8 cellular contexts compared by ENCODE assay signal in the genomic region with DNA sequence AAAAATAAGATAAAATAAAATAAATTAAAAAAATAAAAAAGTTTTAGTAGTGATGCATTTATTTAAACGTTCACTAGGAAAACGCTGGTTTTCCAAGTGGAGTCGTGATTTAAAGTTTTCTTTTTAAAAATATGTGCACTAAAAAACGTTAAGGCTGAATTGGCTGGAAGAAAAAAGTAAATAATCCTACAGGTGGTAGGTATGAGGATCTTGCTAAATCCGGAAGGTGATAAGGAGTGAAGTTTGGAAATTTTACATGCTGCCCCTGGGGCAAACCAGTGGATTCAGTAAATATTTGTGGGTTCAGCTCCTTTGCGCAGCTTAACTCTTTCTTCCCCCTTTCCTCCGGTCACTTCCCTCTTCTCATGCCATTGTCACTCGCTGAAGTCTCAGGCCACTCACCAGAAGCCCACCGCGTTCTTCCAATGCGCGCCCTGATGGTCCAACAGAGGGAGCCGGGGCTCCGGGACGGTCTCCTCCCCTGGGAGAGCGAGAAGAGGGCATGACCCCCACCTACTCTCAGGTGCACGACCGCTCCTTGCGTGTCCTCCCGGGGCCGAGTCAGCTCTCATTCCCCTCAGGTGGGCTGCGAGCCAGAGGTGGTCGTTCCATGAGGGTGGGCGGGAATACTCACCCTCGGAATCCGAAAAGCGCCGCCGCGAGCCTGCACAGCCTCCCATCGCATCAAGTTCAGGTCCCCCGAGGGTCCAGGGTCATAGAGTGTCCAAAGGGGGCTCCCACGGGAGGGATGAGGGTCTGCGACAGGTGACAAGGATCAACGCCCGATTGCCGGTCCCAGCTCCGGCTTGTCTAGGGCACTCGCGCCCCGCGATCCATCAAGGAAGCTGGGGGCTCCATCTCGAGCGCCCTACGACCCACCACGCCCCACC. TPM values are rescaled to one million over a fixed set of nuclear protein-coding genes. Genes with fewer than 3 reads are reported as not detected.
DNase-seq lines count a peak whose midpoint lies in the region; ATAC-seq and TF ChIP-seq lines count a peak whose summit lies in the region.

No MANE protein-coding gene starts in this region.

- H3K4me3 Mint-ChIP-seq in effector memory CD8-positive, alpha-beta T cell = peak overlapping the region; percentile 91 to 97
- H3K4me3 Mint-ChIP-seq in mesothelial cell of epicardium = peak overlapping the region; percentile 96
- peak overlapping the region; percentile 98 for H3K4me3 Mint-ChIP-seq in type B pancreatic cell

- TF ChIP-seq CTCF in mesothelial cell of epicardium (IDR thresholded peaks at IDR 0.05; ENCODE audit: unreplicated experiment) (no peak), type B pancreatic cell (conservative IDR thresholded peaks at IDR 0.05) (no peak)

- peaks cover 39% of the 10 kb centered on the region for H3K36me3 Mint-ChIP-seq in effector memory CD8-positive, alpha-beta T cell (ENCODE audit: insufficient read depth)
- peaks cover 11% of the 10 kb centered on the region for H3K36me3 Mint-ChIP-seq in mesothelial cell of epicardium
- no peaks in the 10 kb centered on the region for H3K36me3 Mint-ChIP-seq in type B pancreatic cell

- H3K27ac Mint-ChIP-seq in effector memory CD8-positive, alpha-beta T cell = peak overlapping the region; percentile 98 to 99
- H3K27ac Mint-ChIP-seq in mesothelial cell of epicardium (peak overlapping the region; percentile 99), type B pancreatic cell (peak overlapping the region; percentile 100)

- no peaks in the 10 kb centered on the region for H3K27me3 Mint-ChIP-seq in effector memory CD8-positive, alpha-beta T cell
- H3K27me3 Mint-ChIP-seq in mesothelial cell of epicardium (ENCODE audit: low read depth) (no peaks in the 10 kb centered on the region), type B pancreatic cell (no peaks in the 10 kb centered on the region)

- H3K9me3 Mint-ChIP-seq in effector memory CD8-positive, alpha-beta T cell = no peaks in the 10 kb centered on the region
- H3K9me3 Mint-ChIP-seq in mesothelial cell of epicardium (no peaks in the 10 kb centered on the region), type B pancreatic cell (no peaks in the 10 kb centered on the region)

- peaks cover 62 to 63% of the 10 kb centered on the region in 2 donors for H3K4me1 Mint-ChIP-seq in effector memory CD8-positive, alpha-beta T cell (ENCODE audit: low read depth in 2 of 2)
- H3K4me1 Mint-ChIP-seq in mesothelial cell of epicardium (no peaks in the 10 kb centered on the region), type B pancreatic cell (ENCODE audit: unreplicated experiment) (peaks cover 4% of the 10 kb centered on the region)

- peak; percentile 13 for ATAC-seq in HG03439 (IDR thresholded peaks at IDR 0.05; ENCODE audit: unreplicated experiment)
- no peak for ATAC-seq in effector memory CD8-positive, alpha-beta T cell (replicated peaks)

- DNase-seq in activated effector memory CD4-positive, alpha-beta T cell treated with anti-CD3 and anti-CD28 coated beads, Interleukin-2, amount 50 U/mL, for 16 hours = peak; percentile 70
- no peak for DNase-seq in activated effector memory CD4-positive, alpha-beta T cell treated with Interleukin-2 at 50 U/mL for 16 hours
- DNase-seq in SKM-1 (lab: John Stamatoyannopoulos, UW; ENCODE audit: unreplicated experiment) (peak; percentile 78), mesothelial cell of epicardium (ENCODE audit: low spot score in 2 of 2, unreplicated experiment in 2 of 2) (peak in 1 of 2 experiments; percentile 54), type B pancreatic cell (ENCODE audit: extremely low spot score, unreplicated experiment) (no peak), activated gamma-delta T cell (lab: John Stamatoyannopoulos, UW) (no peak)
- DNase-seq in effector memory CD8-positive, alpha-beta T cell = no peak

RNA-seq across cellular contexts. Expression of a gene that starts 0.5 kb away (rescaled TPM):
- total RNA-seq in mesothelial cell of epicardium (30.8 to 31.5 TPM (median 30.9 TPM) in 3 replicates), type B pancreatic cell (ENCODE audit: low replicate concordance) (36.0 and 56.3 TPM in 2 replicates)

RNA-seq across cellular contexts. Expression of a gene that starts 3.1 kb away (rescaled TPM):
- 0.09 to 0.14 TPM in 2 of 3 replicates, not detected in the other for total RNA-seq in mesothelial cell of epicardium
- total RNA-seq in type B pancreatic cell (ENCODE audit: low replicate concordance) = 0.14 and 0.21 TPM in 2 replicates

RNA-seq across cellular contexts. Expression of a gene that starts 15.3 kb away (rescaled TPM):
- total RNA-seq in mesothelial cell of epicardium (not detected in 3 replicates), type B pancreatic cell (ENCODE audit: low replicate concordance) (not detected in 2 replicates)

RNA-seq across cellular contexts. Expression of a gene that starts 19.2 kb away (rescaled TPM):
- total RNA-seq in mesothelial cell of epicardium (0.40 to 0.41 TPM in 2 of 3 replicates, not detected in the other), type B pancreatic cell (ENCODE audit: low replicate concordance) (not detected in 2 replicates)

RNA-seq across cellular contexts. Expression of a gene that starts 47.4 kb away (rescaled TPM):
- total RNA-seq in mesothelial cell of epicardium (12.3 to 13.9 TPM (median 13.3 TPM) in 3 replicates), type B pancreatic cell (ENCODE audit: low replicate concordance) (1.2 and 4.8 TPM in 2 replicates)

Comparison
In these comparisons a context has a peak if more than half of its experiments do, and no peak if none do; other contexts are left out.
1. DNase-seq: peak in activated effector memory CD4-positive, alpha-beta T cell treated with anti-CD3 and anti-CD28 coated beads, Interleukin-2, amount 50 U/mL, for 16 hours (single experiment) and SKM-1 (single experiment); none in activated effector memory CD4-positive, alpha-beta T cell treated with Interleukin-2 at 50 U/mL for 16 hours (single experiment), effector memory CD8-positive, alpha-beta T cell (0 of 3), type B pancreatic cell (single experiment) and activated gamma-delta T cell (single experiment).
2. Peak in every context shown above with its lines, with median percentiles within 50 percentile points of each other: H3K27ac Mint-ChIP-seq and H3K4me3 Mint-ChIP-seq.